Comparison of ENCODE assay signal across 2 cellular contexts in the genomic region with DNA sequence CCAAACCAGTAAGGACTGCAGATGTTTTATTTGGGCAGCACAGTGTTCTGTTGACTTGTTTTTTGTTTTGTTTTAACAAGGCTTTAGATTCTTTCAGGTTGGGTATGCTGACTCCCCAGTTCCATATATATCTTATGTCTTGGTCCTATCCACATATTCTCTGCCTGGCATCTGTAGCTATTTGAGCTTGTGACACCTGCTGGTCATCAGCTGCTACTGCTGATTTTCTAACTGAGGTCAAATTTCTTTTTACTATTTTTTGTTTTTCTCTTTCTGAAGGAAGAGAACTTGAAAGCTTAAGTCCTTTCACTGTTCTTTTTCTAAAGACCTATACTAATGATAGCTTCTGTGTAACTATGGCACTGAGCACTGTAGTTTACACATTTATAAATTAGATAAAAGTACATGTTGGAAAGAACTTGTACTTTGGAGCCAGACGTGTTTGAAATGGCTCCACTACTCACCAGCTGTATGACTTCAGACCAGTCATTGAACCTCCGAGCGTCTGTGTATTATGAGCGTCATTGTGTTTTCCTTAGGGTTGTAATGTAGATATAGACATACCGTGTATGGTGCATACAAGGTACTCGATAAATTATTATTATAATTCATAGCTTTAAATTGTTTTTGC.
TF ChIP-seq lines count a peak whose summit lies in the region.

No MANE protein-coding gene starts in this region.

TF ChIP-seq in HEK293, 187 proteins besides CTCF, POLR2A, EP300 and RAD21 (continued from another document):
- 0 out of 2 replicates have a peak, but pooled peaks have one; percentile 34 for TF ChIP-seq ZNF558 (tag by site-specific recombination; IDR thresholded peaks at IDR 0.05)
- no peak for TF ChIP-seq INSM2 (tag by site-specific recombination; IDR thresholded peaks at IDR 0.05)
- TF ChIP-seq PRDM1 (tag by site-specific recombination; IDR thresholded peaks at IDR 0.05) = 0 out of 2 replicates have a peak, but pooled peaks have one; percentile 32
- peak; percentile 66 for TF ChIP-seq ZNF654 (tag by site-specific recombination; IDR thresholded peaks at IDR 0.05; ENCODE audit: low read depth)

TF ChIP-seq in GM12878, 131 proteins besides CTCF, POLR2A, EP300 and RAD21 (continued from another document):
- TF ChIP-seq TCF3 (IDR thresholded peaks at IDR 0.05; ENCODE audit: borderline replicate concordance, insufficient read depth, low read depth, low read length) = no peak
